Comparison of ENCODE assay signal across 8 cellular contexts in the genomic region with DNA sequence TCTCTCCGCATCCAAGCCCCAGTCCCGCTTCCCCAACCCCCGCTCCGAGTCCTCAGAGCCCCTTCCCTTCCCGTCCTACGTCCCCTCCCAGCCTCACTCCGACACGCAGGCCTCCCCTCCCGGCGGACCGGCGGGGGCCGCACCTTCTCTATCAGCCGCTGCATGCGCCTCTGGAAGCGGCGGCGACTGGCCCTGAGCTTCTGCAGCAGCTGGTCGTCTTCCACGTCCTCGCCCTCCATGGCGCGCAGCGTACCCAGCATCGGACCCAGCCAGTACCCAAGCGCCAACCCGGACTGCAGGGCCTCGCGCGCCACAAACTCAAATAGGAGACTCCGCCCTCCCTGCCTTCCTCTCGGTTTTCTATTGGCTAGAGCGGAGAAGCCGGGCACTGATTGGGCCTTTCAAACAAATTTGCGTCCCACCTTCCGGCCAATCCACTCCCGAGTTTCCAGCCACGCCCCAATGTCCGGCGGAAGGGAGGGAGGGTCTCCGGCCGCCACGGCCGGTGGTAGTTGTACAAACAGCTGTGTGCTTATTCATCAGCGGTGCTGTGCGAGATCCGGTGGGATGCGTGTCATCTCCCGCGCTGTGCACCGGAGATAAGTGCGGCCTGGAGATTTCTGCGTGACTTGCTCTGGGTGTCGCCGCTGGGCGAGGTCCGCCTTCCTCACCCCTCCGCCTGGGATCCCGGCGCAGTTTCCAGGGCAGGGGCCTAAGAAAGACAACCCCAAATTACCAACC. TPM values are rescaled to one million over a fixed set of nuclear protein-coding genes. Genes with fewer than 3 reads are reported as not detected.
DNase-seq lines count a peak whose midpoint lies in the region; ATAC-seq and TF ChIP-seq lines count a peak whose summit lies in the region.

A gene with protein sequence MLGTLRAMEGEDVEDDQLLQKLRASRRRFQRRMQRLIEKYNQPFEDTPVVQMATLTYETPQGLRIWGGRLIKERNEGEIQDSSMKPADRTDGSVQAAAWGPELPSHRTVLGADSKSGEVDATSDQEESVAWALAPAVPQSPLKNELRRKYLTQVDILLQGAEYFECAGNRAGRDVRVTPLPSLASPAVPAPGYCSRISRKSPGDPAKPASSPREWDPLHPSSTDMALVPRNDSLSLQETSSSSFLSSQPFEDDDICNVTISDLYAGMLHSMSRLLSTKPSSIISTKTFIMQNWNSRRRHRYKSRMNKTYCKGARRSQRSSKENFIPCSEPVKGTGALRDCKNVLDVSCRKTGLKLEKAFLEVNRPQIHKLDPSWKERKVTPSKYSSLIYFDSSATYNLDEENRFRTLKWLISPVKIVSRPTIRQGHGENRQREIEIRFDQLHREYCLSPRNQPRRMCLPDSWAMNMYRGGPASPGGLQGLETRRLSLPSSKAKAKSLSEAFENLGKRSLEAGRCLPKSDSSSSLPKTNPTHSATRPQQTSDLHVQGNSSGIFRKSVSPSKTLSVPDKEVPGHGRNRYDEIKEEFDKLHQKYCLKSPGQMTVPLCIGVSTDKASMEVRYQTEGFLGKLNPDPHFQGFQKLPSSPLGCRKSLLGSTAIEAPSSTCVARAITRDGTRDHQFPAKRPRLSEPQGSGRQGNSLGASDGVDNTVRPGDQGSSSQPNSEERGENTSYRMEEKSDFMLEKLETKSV (minus strand): TSS at position 295 of the 741 bp plus-strand sequence. CDS start 35 bp downstream, at position 260.

- H3K4me1 ChIP-seq in right atrium auricular region (peaks cover 0 to 11% of the 10 kb centered on the region in 2 donors), aorta (ENCODE audit: control insufficient read depth in 1 of 2, insufficient read depth in 2 of 2, low read length in 2 of 2) (no peaks in the 10 kb centered on the region)

- peaks cover 20% of the 10 kb centered on the region for H3K4me1 Mint-ChIP-seq in T-helper 17 cell

- H3K36me3 ChIP-seq in right atrium auricular region, result no peaks in the 10 kb centered on the region
- H3K36me3 ChIP-seq in aorta (ENCODE audit: control insufficient read depth in 1 of 2, insufficient read depth in 2 of 2, low read length in 1 of 2), result no peaks in the 10 kb centered on the region

- intact Hi-C loops in aorta (cut with DNase I), result no loop called here

- peak within 1 kb of the TSS; percentile 100 for H3K4me3 Mint-ChIP-seq in T-helper 17 cell

- H3K4me3 ChIP-seq in right atrium auricular region, result peak within 1 kb of the TSS; percentile 59 to 73
- peak within 1 kb of the TSS; percentile 31 to 68 for H3K4me3 ChIP-seq in aorta (ENCODE audit: low read length in 2 of 2)

- DNase-seq in NCI-H187 (lab: John Stamatoyannopoulos, UW) (peak; percentile 67 to 85), T-helper 17 cell (peak; percentile 74 to 83 (median 78)), amygdala (lab: John Stamatoyannopoulos, UW) (peak; percentile 54 to 96 (median 87)), right atrium auricular region (ENCODE audit: low spot score) (peak; percentile 95), putamen (ENCODE audit: low spot score) (peak; percentile 92), aorta (peak; percentile 94 to 96)

- ATAC-seq in GM18502 (IDR thresholded peaks at IDR 0.05; ENCODE audit: poor library complexity, unreplicated experiment) (peak; percentile 96), HG02943 (IDR thresholded peaks at IDR 0.05; ENCODE audit: low read depth, unreplicated experiment) (peak; percentile 97), T-helper 17 cell (peak; percentile 97), aorta (ENCODE audit: low FRiP score) (peak; percentile 98)

- H3K9me3 ChIP-seq in T-helper 17 cell (ENCODE audit: control insufficient read depth, low read length, poor library complexity, severe bottlenecking) (no peaks in the 10 kb centered on the region), right atrium auricular region (no peaks in the 10 kb centered on the region), aorta (ENCODE audit: control insufficient read depth, low read length) (no peaks in the 10 kb centered on the region)

- H3K27ac ChIP-seq in right atrium auricular region (peak within 1 kb of the TSS; percentile 53 to 58), aorta (ENCODE audit: low read depth in 1 of 2, low read length in 2 of 2) (no peak within 1 kb of the TSS)

- H3K36me3 Mint-ChIP-seq in T-helper 17 cell (ENCODE audit: low read depth), result peaks cover 5% of the 10 kb centered on the region

- no peaks in the 10 kb centered on the region for H3K27me3 ChIP-seq in right atrium auricular region
- no peaks in the 10 kb centered on the region for H3K27me3 ChIP-seq in aorta (ENCODE audit: control insufficient read depth in 1 of 2, insufficient read depth in 2 of 2, low read length in 1 of 2)

- peak within 1 kb of the TSS; percentile 89 for H3K27ac Mint-ChIP-seq in T-helper 17 cell

- 0% methylated on average over 60 of the region's 60 CpGs for WGBS in aorta, 2 donors

- H3K27me3 Mint-ChIP-seq in T-helper 17 cell, result peaks cover 23% of the 10 kb centered on the region

- TF ChIP-seq CTCF in right atrium auricular region (IDR thresholded peaks at IDR 0.05), result no peak

RNA-seq across cellular contexts. Expression of the gene that starts here (rescaled TPM):
- total RNA-seq in T-helper 17 cell (1 to 10 TPM in 1 of 2 donors, under 1 TPM in 1; 0.35 to 1.1 TPM), right atrium auricular region (under 1 TPM; 0.16 to 0.37 TPM), aorta (1 to 10 TPM; 1.1 TPM)
- not detected for polyA plus RNA-seq in aorta

Comparison
In these comparisons a context has a peak if more than half of its experiments do, and no peak if none do; other contexts are left out.
1. Peak in DNase-seq, H3K4me3 ChIP-seq and H3K27ac ChIP-seq in right atrium auricular region; RNA of the gene not detected or under 1 TPM.